ENCODE assay signal across 21 cellular contexts in genomic region chr3:65912647-65913046, GRCh38.
DNase-seq lines count a peak whose midpoint lies in the region; ATAC-seq, FAIRE-seq and TF ChIP-seq lines count a peak whose summit lies in the region.
"Had no signal": no experiment of that assay in that cellular context is flagged by ENCODE, and none has a peak within 500 bp of the region (broad histone marks: within the 10 kb centered on the region; RNA-seq: fewer than 3 reads in every experiment).

No MANE protein-coding gene starts in this region.

- no peak overlapping the region for H3K4me3 ChIP-seq in left lung
- no peak overlapping the region for H3K4me3 ChIP-seq in pancreas
- H3K4me3 ChIP-seq in ovary = no peak overlapping the region
- H3K4me3 ChIP-seq: BLaER1, GM12878, GM23338 had no signal

- H3K27ac ChIP-seq in left lung (no peak overlapping the region), pancreas (peak overlapping the region in 2 of 4 donors; percentile 1 to 37), ovary (no peak overlapping the region)
- H3K27ac ChIP-seq: 22Rv1, BLaER1, C4-2B had no signal

- no peak for FAIRE-seq in pancreas (lab: Jason Lieb, UNC)
- FAIRE-seq: A204.1, GM12878 had no signal

- no peaks in the 10 kb centered on the region for H3K36me3 ChIP-seq in left lung
- no peaks in the 10 kb centered on the region for H3K36me3 ChIP-seq in pancreas
- H3K36me3 ChIP-seq in ovary = no peaks in the 10 kb centered on the region
- H3K36me3 ChIP-seq: BLaER1 had no signal

- H3K9me3 ChIP-seq in left lung (peaks cover 0 to 3% of the 10 kb centered on the region in 2 donors), pancreas (no peaks in the 10 kb centered on the region), ovary (no peaks in the 10 kb centered on the region)
- H3K9me3 ChIP-seq: Caco-2 had no signal

- peak; percentile 59 for ATAC-seq in left lung
- peak; percentile 20 to 71 (median 35) for ATAC-seq in pancreas
- ATAC-seq: CD8-positive, alpha-beta T cell; GM12878; GM23338; HCT116 had no signal

- no peak for TF ChIP-seq POLR2A in ovary (IDR thresholded peaks at IDR 0.05)

- H3K27me3 ChIP-seq in left lung = no peaks in the 10 kb centered on the region
- no peaks in the 10 kb centered on the region for H3K27me3 ChIP-seq in pancreas
- H3K27me3 ChIP-seq in ovary = no peaks in the 10 kb centered on the region
- H3K27me3 ChIP-seq: BLaER1 had no signal

- DNase-seq in NCI-H82 (lab: John Stamatoyannopoulos, UW) (peak; percentile 45), NCI-H82 treated with DMSO at 0.1 percent for 48 hours (lab: John Stamatoyannopoulos, UW; ENCODE audit: unreplicated experiment) (no peak), left lung (no peak), pancreas (no peak), NCI-H1436 treated with DMSO at 0.1 percent for 48 hours (lab: John Stamatoyannopoulos, UW) (no peak), ovary (no peak)
- DNase-seq: Caco-2; CD4-positive, CD25-positive, alpha-beta regulatory T cell; CD8-positive, alpha-beta T cell; DMS153; DMS79; EL; GDM1; H9 had no signal

- no peaks in the 10 kb centered on the region for H3K4me1 ChIP-seq in left lung
- peaks cover 11 to 18% (median 16%) of the 10 kb centered on the region in 3 donors for H3K4me1 ChIP-seq in pancreas
- H3K4me1 ChIP-seq in ovary (ENCODE audit: insufficient read depth) = no peaks in the 10 kb centered on the region
- H3K4me1 ChIP-seq: Caco-2 had no signal

- WGBS in pancreas, 2 donors = 96 to 100% methylated on average over 1 of the region's 1 CpG
- 96 to 100% (median 96%) methylated on average over 1 of the region's 1 CpG for WGBS in ovary, 3 donors

- TF ChIP-seq CTCF in left lung (IDR thresholded peaks at IDR 0.05) (no peak), pancreas (IDR thresholded peaks at IDR 0.05) (no peak), ovary (IDR thresholded peaks at IDR 0.05) (no peak)

- intact Hi-C loops in left lung (cut with DNase I) (no loop called here), pancreas (cut with DNase I) (no loop called here), ovary (cut with DNase I) (no loop called here)

- TF ChIP-seq EP300 in ovary (IDR thresholded peaks at IDR 0.05) = no peak
